In the genomic region with DNA sequence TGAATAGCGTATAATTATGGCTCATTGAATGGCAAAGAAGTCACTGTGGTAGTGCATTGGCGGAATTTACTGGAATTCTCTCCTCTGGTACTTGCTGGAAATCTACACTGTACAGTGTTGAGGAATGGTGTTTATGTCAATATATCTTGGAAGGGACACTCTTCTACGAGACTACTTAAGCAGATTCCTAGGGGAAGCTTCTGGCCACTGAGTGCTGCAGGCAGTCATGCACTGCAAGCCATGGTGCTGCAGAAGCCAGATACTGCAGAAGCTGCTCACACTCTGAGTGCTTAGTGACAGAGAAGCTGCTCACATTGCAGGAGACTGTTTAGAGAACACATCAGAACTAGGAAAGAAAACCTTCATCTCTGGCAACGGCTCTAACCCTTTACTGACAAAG, we compare ENCODE assay signal across 1 cellular context.
TF ChIP-seq lines count a peak whose summit lies in the region.

No MANE protein-coding gene starts in this region.

TF ChIP-seq in WTC11, 78 proteins besides CTCF, POLR2A, EP300 and RAD21 (continued from another document):
- TF ChIP-seq, protein P1, sequence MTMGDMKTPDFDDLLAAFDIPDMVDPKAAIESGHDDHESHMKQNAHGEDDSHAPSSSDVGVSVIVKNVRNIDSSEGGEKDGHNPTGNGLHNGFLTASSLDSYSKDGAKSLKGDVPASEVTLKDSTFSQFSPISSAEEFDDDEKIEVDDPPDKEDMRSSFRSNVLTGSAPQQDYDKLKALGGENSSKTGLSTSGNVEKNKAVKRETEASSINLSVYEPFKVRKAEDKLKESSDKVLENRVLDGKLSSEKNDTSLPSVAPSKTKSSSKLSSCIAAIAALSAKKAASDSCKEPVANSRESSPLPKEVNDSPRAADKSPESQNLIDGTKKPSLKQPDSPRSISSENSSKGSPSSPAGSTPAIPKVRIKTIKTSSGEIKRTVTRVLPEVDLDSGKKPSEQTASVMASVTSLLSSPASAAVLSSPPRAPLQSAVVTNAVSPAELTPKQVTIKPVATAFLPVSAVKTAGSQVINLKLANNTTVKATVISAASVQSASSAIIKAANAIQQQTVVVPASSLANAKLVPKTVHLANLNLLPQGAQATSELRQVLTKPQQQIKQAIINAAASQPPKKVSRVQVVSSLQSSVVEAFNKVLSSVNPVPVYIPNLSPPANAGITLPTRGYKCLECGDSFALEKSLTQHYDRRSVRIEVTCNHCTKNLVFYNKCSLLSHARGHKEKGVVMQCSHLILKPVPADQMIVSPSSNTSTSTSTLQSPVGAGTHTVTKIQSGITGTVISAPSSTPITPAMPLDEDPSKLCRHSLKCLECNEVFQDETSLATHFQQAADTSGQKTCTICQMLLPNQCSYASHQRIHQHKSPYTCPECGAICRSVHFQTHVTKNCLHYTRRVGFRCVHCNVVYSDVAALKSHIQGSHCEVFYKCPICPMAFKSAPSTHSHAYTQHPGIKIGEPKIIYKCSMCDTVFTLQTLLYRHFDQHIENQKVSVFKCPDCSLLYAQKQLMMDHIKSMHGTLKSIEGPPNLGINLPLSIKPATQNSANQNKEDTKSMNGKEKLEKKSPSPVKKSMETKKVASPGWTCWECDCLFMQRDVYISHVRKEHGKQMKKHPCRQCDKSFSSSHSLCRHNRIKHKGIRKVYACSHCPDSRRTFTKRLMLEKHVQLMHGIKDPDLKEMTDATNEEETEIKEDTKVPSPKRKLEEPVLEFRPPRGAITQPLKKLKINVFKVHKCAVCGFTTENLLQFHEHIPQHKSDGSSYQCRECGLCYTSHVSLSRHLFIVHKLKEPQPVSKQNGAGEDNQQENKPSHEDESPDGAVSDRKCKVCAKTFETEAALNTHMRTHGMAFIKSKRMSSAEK (CRISPR knock-in tag; IDR thresholded peaks at IDR 0.05; ENCODE audit: borderline replicate concordance): no peak
- TF ChIP-seq ELF4 (CRISPR knock-in tag; IDR thresholded peaks at IDR 0.05; ENCODE audit: low read depth): no peak
- TF ChIP-seq SP1 (CRISPR knock-in tag; conservative IDR thresholded peaks at IDR 0.05): no peak
- TF ChIP-seq, protein P2, sequence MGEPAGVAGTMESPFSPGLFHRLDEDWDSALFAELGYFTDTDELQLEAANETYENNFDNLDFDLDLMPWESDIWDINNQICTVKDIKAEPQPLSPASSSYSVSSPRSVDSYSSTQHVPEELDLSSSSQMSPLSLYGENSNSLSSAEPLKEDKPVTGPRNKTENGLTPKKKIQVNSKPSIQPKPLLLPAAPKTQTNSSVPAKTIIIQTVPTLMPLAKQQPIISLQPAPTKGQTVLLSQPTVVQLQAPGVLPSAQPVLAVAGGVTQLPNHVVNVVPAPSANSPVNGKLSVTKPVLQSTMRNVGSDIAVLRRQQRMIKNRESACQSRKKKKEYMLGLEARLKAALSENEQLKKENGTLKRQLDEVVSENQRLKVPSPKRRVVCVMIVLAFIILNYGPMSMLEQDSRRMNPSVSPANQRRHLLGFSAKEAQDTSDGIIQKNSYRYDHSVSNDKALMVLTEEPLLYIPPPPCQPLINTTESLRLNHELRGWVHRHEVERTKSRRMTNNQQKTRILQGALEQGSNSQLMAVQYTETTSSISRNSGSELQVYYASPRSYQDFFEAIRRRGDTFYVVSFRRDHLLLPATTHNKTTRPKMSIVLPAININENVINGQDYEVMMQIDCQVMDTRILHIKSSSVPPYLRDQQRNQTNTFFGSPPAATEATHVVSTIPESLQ (CRISPR knock-in tag; IDR thresholded peaks at IDR 0.05): no peak
- TF ChIP-seq, protein P3, sequence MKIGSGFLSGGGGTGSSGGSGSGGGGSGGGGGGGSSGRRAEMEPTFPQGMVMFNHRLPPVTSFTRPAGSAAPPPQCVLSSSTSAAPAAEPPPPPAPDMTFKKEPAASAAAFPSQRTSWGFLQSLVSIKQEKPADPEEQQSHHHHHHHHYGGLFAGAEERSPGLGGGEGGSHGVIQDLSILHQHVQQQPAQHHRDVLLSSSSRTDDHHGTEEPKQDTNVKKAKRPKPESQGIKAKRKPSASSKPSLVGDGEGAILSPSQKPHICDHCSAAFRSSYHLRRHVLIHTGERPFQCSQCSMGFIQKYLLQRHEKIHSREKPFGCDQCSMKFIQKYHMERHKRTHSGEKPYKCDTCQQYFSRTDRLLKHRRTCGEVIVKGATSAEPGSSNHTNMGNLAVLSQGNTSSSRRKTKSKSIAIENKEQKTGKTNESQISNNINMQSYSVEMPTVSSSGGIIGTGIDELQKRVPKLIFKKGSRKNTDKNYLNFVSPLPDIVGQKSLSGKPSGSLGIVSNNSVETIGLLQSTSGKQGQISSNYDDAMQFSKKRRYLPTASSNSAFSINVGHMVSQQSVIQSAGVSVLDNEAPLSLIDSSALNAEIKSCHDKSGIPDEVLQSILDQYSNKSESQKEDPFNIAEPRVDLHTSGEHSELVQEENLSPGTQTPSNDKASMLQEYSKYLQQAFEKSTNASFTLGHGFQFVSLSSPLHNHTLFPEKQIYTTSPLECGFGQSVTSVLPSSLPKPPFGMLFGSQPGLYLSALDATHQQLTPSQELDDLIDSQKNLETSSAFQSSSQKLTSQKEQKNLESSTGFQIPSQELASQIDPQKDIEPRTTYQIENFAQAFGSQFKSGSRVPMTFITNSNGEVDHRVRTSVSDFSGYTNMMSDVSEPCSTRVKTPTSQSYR (CRISPR knock-in tag; IDR thresholded peaks at IDR 0.05): no peak
- no peak for TF ChIP-seq ZNF263 (CRISPR knock-in tag; IDR thresholded peaks at IDR 0.05; ENCODE audit: low read depth)
- TF ChIP-seq, protein P4, sequence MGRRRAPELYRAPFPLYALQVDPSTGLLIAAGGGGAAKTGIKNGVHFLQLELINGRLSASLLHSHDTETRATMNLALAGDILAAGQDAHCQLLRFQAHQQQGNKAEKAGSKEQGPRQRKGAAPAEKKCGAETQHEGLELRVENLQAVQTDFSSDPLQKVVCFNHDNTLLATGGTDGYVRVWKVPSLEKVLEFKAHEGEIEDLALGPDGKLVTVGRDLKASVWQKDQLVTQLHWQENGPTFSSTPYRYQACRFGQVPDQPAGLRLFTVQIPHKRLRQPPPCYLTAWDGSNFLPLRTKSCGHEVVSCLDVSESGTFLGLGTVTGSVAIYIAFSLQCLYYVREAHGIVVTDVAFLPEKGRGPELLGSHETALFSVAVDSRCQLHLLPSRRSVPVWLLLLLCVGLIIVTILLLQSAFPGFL (CRISPR knock-in tag; IDR thresholded peaks at IDR 0.05; ENCODE audit: borderline replicate concordance): no peak
